1 cellular context compared by ENCODE assay signal in the genomic region with DNA sequence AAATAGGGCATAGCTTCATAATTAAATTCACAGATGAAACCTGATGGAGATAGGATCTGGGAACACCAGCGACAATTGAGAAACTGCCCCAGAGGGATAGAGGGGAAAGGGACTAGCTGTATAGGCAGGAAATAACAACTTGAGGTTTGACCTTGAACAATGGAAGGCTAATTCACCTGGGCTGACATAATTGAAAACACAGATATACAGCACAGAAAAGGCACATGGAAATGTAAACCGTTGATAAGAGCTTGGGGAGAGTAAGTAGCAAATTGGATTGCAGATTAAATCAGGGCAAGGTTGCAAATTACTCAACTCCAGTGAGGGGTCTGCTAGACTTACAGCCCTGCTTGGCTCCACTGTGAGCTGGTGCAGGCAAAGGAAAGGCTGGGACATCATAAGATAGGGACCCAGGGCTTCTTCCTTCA.
TF ChIP-seq lines count a peak whose summit lies in the region.

No MANE protein-coding gene starts in this region.

TF ChIP-seq in WTC11, 78 proteins besides CTCF, POLR2A, EP300 and RAD21 (continued from another document):
- TF ChIP-seq PRDM15 (CRISPR knock-in tag; IDR thresholded peaks at IDR 0.05): no peak
